ENCODE assay signal across 1 cellular context in the genomic region with DNA sequence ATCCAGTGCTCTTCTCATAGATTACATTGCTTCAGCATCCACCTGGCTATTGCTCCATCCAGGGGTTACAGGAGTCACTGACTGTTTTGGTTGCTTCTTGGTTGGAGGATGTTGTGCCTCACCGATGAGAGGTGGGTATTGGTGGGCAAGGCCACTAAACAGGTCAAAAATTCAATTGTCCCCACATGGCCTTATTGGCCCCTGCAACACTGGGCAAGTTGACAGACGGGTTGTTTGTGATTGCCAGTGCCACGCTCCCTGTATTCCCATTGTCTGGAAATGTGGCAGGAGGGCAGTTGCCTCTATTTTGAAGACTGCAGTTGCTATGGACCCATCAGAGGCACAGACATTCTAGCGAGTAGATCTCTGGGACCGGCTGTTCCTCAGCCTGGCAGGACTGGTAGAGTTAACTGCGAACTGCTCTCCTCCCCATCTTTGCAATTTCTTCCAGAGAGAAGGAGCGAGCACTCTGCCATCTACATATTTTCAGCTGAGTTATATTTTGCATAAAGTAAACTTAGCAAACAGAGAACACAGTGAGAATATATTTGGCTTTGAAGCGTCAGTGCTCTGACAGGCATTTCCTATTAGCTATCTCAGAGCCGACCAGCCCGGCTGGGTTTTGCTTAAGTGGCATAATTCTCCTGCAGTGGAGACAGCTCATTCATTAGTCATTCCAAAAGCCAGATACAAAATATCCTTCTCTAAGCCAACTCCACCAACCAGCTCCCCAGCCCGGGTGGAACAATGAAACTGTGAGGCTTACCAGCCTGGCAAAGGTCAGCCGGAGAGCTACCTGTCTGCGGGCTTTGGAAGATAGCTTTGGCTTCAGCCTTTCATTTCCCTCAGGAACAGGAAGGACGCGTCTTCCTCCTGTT.
TF ChIP-seq lines count a peak whose summit lies in the region.

No MANE protein-coding gene starts in this region.

TF ChIP-seq in endothelial cell of umbilical vein, 7 proteins besides CTCF, POLR2A, EP300 and RAD21:
- TF ChIP-seq MYC (IDR thresholded peaks at IDR 0.05; ENCODE audit: low read depth, low read length) (no peak), FOS (IDR thresholded peaks at IDR 0.05; ENCODE audit: borderline replicate concordance, insufficient read depth, low read length) (peak; percentile 41)
